8 cellular contexts compared by ENCODE assay signal in genomic region chr1:26317612-26318337, GRCh38. TPM values are rescaled to one million over a fixed set of nuclear protein-coding genes. Genes with fewer than 3 reads are reported as not detected.
DNase-seq lines count a peak whose midpoint lies in the region; ATAC-seq and TF ChIP-seq lines count a peak whose summit lies in the region.

Gene CD52 (plus strand): TSS chr1:26317958. CDS start chr1:26318018, 60 bp downstream.

- H3K4me3 ChIP-seq in GM12875 (ENCODE audit: low read depth, low read length) (peak within 1 kb of the TSS; percentile 69), left lung (peak within 1 kb of the TSS in 1 of 2 donors; percentile 41)

- no peaks in the 10 kb centered on the region for H3K9me3 Mint-ChIP-seq in stimulated activated naive CD8-positive, alpha-beta T cell treated with anti-CD3 and anti-CD28 coated beads, Interleukin-15, amount 100 ng/mL, for 72 hours

- DNase-seq in activated CD8-positive, alpha-beta memory T cell treated with anti-CD3 and anti-CD28 coated beads for 1 hour (ENCODE audit: extremely low read depth in 1 of 2, low read depth in 1 of 2), result peak; percentile 46 to 63
- DNase-seq in left lung (no peak), NCI-H526 (lab: John Stamatoyannopoulos, UW) (no peak), COLO829 (ENCODE audit: low spot score) (no peak), NCI-H510A (lab: John Stamatoyannopoulos, UW) (no peak)
- DNase-seq in stimulated activated naive CD8-positive, alpha-beta T cell treated with anti-CD3 and anti-CD28 coated beads, Interleukin-15, amount 100 ng/mL, for 72 hours, result peak; percentile 72 to 77

- peak within 1 kb of the TSS; percentile 84 to 98 for H3K4me3 Mint-ChIP-seq in stimulated activated naive CD8-positive, alpha-beta T cell treated with anti-CD3 and anti-CD28 coated beads, Interleukin-15, amount 100 ng/mL, for 72 hours

- H3K27me3 Mint-ChIP-seq in stimulated activated naive CD8-positive, alpha-beta T cell treated with anti-CD3 and anti-CD28 coated beads, Interleukin-15, amount 100 ng/mL, for 72 hours, result no peaks in the 10 kb centered on the region

- peaks cover 0 to 83% of the 10 kb centered on the region in 2 donors for H3K4me1 ChIP-seq in left lung

- peaks cover 0 to 5% of the 10 kb centered on the region in 2 donors for H3K27me3 ChIP-seq in left lung

- ATAC-seq in HG03432 (IDR thresholded peaks at IDR 0.05; ENCODE audit: unreplicated experiment) (peak; percentile 41), left lung (no peak)
- ATAC-seq in stimulated activated naive CD8-positive, alpha-beta T cell treated with anti-CD3 and anti-CD28 coated beads, Interleukin-15, amount 100 ng/mL, for 72 hours, result peak; percentile 72

- H3K27ac ChIP-seq in left lung, result peak within 1 kb of the TSS; percentile 47 to 77

- peaks cover 76% of the 10 kb centered on the region for H3K4me1 Mint-ChIP-seq in stimulated activated naive CD8-positive, alpha-beta T cell treated with anti-CD3 and anti-CD28 coated beads, Interleukin-15, amount 100 ng/mL, for 72 hours

- no peaks in the 10 kb centered on the region for H3K9me3 ChIP-seq in left lung

- TF ChIP-seq CTCF in GM12875 (IDR thresholded peaks at IDR 0.05; ENCODE audit: borderline replicate concordance, insufficient read depth, low read depth, low read length) (no peak), left lung (IDR thresholded peaks at IDR 0.05) (no peak)

- intact Hi-C loops in left lung (cut with DNase I), result no loop called here

- peak within 1 kb of the TSS; percentile 93 to 96 for H3K27ac Mint-ChIP-seq in stimulated activated naive CD8-positive, alpha-beta T cell treated with anti-CD3 and anti-CD28 coated beads, Interleukin-15, amount 100 ng/mL, for 72 hours

- H3K36me3 ChIP-seq in left lung, result no peaks in the 10 kb centered on the region

RNA-seq across cellular contexts. Expression of gene CD52, which starts in this region (rescaled TPM):
- 100 to 1,000 TPM in 1 of 2 donors, 10 to 100 TPM in 1; 96.7 to 170 TPM for total RNA-seq in left lung

Comparison
In these comparisons a context has a peak if more than half of its experiments do, and no peak if none do; other contexts are left out.
1. DNase-seq: peak in activated CD8-positive, alpha-beta memory T cell treated with anti-CD3 and anti-CD28 coated beads for 1 hour (2 of 2) and stimulated activated naive CD8-positive, alpha-beta T cell treated with anti-CD3 and anti-CD28 coated beads, Interleukin-15, amount 100 ng/mL, for 72 hours (2 of 2); none in left lung (0 of 2), NCI-H526 (0 of 2), COLO829 (single experiment) and NCI-H510A (single experiment).